ENCODE assay signal across 1 cellular context in the genomic region with DNA sequence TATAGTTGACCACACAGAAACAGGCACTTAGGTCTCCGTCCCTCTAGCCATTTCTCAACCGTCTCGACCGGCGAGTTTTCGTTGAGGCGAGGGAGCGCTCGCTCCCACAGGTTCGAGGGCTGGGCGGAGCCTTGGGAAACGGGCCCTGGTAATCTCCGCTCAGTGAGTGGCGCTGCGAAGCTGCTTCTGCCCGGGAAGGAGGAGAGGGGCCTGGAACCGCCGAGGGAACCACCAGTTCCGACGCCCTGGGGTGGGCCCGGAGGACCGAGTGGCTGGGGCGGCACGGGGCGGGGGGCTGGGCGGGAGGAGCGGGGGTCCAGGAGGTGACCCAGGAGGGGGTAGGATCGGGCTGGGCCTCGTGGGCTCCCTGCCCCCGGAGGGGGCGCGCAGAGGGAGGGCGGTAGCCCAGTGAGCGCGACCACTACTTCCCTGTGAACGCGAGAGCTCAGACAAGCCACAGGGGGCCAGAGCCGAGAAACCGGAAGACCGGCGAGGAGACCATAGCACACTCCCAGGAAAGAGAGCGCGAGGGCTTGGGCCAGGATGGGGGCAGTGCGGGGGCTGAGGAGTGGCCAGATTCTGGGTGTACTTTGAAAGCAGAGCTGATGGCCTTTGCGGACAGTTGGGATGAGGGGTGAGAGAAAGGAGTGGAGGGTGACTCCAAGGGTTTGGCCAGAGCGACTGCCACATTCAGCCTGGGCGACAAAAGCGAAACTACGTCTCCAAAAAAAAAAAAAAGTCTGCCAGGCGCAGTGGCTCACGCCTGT.
A peak's percentile ranks its signal among the peaks of the same experiment; 100 is the strongest.
TF ChIP-seq lines count a peak whose summit lies in the region.

No MANE protein-coding gene starts in this region.

TF ChIP-seq in HepG2, 621 proteins besides CTCF, POLR2A, EP300 and RAD21 (continued from another document and continues in another):
- TF ChIP-seq REPIN1 (CRISPR knock-in tag; IDR thresholded peaks at IDR 0.05; ENCODE audit: borderline replicate concordance, low read depth) (peak; percentile 42; the same call in 1 of the 2 replicates), ZNF3 (CRISPR knock-in tag; IDR thresholded peaks at IDR 0.05) (no peak; the same call in 1 of the 2 replicates), ZNF552 (CRISPR knock-in tag; IDR thresholded peaks at IDR 0.05; ENCODE audit: borderline replicate concordance) (peak; percentile 74; the same call in 1 of the 2 replicates), GTF3A (CRISPR knock-in tag; conservative IDR thresholded peaks at IDR 0.05) (no peak), PHF8 (CRISPR knock-in tag; IDR thresholded peaks at IDR 0.05) (peak; percentile 35; the same call in 1 of the 2 replicates), ZEB1 (IDR thresholded peaks at IDR 0.05; ENCODE audit: insufficient replicate concordance, low read depth) (peak; percentile 63), ZFAT (CRISPR knock-in tag; conservative IDR thresholded peaks at IDR 0.05) (no peak), SALL1 (CRISPR knock-in tag; IDR thresholded peaks at IDR 0.05) (peak; percentile 65), MATR3 (CRISPR knock-in tag; IDR thresholded peaks at IDR 0.05) (no peak), ZNF891 (CRISPR knock-in tag; IDR thresholded peaks at IDR 0.05) (peak; percentile 74; the same call in 1 of the 2 replicates), ZNF674 (CRISPR knock-in tag; IDR thresholded peaks at IDR 0.05; ENCODE audit: low read depth) (peak; percentile 64; the same call in 1 of the 2 replicates), FOSL1 (CRISPR knock-in tag; IDR thresholded peaks at IDR 0.05; ENCODE audit: borderline replicate concordance) (0 out of 2 replicates have a peak, but pooled peaks have one; percentile 4), ZNF501 (CRISPR knock-in tag; IDR thresholded peaks at IDR 0.05) (no peak; the same call in none of the 2 replicates), FOXM1 (CRISPR knock-in tag; IDR thresholded peaks at IDR 0.05) (no peak), KDM5B (CRISPR knock-in tag; IDR thresholded peaks at IDR 0.05; ENCODE audit: borderline replicate concordance) (no peak; the same call in 1 of the 2 replicates), ZNF816 (CRISPR knock-in tag; IDR thresholded peaks at IDR 0.05; ENCODE audit: borderline replicate concordance) (peak; percentile 78; the same call in 1 of the 2 replicates), TMF1 (CRISPR knock-in tag; IDR thresholded peaks at IDR 0.05; ENCODE audit: low read depth) (peak; percentile 55; the same call in 1 of the 2 replicates), EHMT2 (IDR thresholded peaks at IDR 0.05; ENCODE audit: borderline replicate concordance, low read depth, low read length) (no peak), PTBP1 (IDR thresholded peaks at IDR 0.05; ENCODE audit: low read depth, low read length, poor library complexity, severe bottlenecking) (peak; percentile 77), EEA1 (CRISPR knock-in tag; IDR thresholded peaks at IDR 0.05; ENCODE audit: borderline replicate concordance) (0 out of 2 replicates have a peak, but pooled peaks have one; percentile 44), ZSCAN22 (CRISPR knock-in tag; IDR thresholded peaks at IDR 0.05) (no peak; the same call in 1 of the 2 replicates), ZNF44 (CRISPR knock-in tag; IDR thresholded peaks at IDR 0.05) (no peak), PHB2 (IDR thresholded peaks at IDR 0.05; ENCODE audit: partially characterized antibody) (no peak), ZNF773 (CRISPR knock-in tag; IDR thresholded peaks at IDR 0.05; ENCODE audit: borderline replicate concordance) (0 out of 2 replicates have a peak, but pooled peaks have one; percentile 30), ZNF746 (CRISPR knock-in tag; IDR thresholded peaks at IDR 0.05) (no peak)
- TF ChIP-seq, protein P1, sequence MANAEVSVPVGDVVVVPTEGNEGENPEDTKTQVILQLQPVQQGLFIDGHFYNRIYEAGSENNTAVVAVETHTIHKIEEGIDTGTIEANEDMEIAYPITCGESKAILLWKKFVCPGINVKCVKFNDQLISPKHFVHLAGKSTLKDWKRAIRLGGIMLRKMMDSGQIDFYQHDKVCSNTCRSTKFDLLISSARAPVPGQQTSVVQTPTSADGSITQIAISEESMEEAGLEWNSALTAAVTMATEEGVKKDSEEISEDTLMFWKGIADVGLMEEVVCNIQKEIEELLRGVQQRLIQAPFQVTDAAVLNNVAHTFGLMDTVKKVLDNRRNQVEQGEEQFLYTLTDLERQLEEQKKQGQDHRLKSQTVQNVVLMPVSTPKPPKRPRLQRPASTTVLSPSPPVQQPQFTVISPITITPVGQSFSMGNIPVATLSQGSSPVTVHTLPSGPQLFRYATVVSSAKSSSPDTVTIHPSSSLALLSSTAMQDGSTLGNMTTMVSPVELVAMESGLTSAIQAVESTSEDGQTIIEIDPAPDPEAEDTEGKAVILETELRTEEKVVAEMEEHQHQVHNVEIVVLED (CRISPR knock-in tag; IDR thresholded peaks at IDR 0.05; ENCODE audit: borderline replicate concordance): no peak; the same call in 1 of the 2 replicates
- TF ChIP-seq, protein P2, sequence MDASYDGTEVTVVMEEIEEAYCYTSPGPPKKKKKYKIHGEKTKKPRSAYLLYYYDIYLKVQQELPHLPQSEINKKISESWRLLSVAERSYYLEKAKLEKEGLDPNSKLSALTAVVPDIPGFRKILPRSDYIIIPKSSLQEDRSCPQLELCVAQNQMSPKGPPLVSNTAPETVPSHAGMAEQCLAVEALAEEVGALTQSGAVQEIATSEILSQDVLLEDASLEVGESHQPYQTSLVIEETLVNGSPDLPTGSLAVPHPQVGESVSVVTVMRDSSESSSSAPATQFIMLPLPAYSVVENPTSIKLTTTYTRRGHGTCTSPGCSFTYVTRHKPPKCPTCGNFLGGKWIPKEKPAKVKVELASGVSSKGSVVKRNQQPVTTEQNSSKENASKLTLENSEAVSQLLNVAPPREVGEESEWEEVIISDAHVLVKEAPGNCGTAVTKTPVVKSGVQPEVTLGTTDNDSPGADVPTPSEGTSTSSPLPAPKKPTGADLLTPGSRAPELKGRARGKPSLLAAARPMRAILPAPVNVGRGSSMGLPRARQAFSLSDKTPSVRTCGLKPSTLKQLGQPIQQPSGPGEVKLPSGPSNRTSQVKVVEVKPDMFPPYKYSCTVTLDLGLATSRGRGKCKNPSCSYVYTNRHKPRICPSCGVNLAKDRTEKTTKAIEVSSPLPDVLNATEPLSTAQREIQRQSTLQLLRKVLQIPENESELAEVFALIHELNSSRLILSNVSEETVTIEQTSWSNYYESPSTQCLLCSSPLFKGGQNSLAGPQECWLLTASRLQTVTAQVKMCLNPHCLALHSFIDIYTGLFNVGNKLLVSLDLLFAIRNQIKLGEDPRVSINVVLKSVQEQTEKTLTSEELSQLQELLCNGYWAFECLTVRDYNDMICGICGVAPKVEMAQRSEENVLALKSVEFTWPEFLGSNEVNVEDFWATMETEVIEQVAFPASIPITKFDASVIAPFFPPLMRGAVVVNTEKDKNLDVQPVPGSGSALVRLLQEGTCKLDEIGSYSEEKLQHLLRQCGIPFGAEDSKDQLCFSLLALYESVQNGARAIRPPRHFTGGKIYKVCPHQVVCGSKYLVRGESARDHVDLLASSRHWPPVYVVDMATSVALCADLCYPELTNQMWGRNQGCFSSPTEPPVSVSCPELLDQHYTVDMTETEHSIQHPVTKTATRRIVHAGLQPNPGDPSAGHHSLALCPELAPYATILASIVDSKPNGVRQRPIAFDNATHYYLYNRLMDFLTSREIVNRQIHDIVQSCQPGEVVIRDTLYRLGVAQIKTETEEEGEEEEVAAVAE (CRISPR knock-in tag; IDR thresholded peaks at IDR 0.05; ENCODE audit: borderline replicate concordance): peak; percentile 29; the same call in 1 of the 2 replicates
- TF ChIP-seq, protein P3, sequence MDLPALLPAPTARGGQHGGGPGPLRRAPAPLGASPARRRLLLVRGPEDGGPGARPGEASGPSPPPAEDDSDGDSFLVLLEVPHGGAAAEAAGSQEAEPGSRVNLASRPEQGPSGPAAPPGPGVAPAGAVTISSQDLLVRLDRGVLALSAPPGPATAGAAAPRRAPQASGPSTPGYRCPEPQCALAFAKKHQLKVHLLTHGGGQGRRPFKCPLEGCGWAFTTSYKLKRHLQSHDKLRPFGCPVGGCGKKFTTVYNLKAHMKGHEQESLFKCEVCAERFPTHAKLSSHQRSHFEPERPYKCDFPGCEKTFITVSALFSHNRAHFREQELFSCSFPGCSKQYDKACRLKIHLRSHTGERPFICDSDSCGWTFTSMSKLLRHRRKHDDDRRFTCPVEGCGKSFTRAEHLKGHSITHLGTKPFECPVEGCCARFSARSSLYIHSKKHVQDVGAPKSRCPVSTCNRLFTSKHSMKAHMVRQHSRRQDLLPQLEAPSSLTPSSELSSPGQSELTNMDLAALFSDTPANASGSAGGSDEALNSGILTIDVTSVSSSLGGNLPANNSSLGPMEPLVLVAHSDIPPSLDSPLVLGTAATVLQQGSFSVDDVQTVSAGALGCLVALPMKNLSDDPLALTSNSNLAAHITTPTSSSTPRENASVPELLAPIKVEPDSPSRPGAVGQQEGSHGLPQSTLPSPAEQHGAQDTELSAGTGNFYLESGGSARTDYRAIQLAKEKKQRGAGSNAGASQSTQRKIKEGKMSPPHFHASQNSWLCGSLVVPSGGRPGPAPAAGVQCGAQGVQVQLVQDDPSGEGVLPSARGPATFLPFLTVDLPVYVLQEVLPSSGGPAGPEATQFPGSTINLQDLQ (CRISPR knock-in tag; IDR thresholded peaks at IDR 0.05): peak; percentile 37; the same call in 1 of the 2 replicates
- TF ChIP-seq, protein P4, sequence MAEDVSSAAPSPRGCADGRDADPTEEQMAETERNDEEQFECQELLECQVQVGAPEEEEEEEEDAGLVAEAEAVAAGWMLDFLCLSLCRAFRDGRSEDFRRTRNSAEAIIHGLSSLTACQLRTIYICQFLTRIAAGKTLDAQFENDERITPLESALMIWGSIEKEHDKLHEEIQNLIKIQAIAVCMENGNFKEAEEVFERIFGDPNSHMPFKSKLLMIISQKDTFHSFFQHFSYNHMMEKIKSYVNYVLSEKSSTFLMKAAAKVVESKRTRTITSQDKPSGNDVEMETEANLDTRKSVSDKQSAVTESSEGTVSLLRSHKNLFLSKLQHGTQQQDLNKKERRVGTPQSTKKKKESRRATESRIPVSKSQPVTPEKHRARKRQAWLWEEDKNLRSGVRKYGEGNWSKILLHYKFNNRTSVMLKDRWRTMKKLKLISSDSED (CRISPR knock-in tag; IDR thresholded peaks at IDR 0.05): no peak
- TF ChIP-seq, protein P5, sequence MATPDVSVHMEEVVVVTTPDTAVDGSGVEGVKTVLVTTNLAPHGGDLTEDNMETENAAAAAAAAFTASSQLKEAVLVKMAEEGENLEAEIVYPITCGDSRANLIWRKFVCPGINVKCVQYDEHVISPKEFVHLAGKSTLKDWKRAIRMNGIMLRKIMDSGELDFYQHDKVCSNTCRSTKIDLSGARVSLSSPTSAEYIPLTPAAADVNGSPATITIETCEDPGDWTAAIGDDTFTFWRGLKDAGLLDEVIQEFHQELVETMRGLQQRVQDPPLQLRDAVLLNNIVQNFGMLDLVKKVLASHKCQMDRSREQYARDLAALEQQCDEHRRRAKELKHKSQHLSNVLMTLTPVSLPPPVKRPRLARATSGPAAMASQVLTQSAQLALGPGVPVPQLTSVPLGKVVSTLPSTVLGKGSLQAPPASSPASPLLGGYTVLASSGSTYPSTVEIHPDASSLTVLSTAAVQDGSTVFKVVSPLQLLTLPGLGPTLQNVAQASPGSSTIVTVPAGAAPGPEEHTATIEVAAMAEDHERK (CRISPR knock-in tag; IDR thresholded peaks at IDR 0.05; ENCODE audit: low read depth): no peak
- TF ChIP-seq, protein P6, sequence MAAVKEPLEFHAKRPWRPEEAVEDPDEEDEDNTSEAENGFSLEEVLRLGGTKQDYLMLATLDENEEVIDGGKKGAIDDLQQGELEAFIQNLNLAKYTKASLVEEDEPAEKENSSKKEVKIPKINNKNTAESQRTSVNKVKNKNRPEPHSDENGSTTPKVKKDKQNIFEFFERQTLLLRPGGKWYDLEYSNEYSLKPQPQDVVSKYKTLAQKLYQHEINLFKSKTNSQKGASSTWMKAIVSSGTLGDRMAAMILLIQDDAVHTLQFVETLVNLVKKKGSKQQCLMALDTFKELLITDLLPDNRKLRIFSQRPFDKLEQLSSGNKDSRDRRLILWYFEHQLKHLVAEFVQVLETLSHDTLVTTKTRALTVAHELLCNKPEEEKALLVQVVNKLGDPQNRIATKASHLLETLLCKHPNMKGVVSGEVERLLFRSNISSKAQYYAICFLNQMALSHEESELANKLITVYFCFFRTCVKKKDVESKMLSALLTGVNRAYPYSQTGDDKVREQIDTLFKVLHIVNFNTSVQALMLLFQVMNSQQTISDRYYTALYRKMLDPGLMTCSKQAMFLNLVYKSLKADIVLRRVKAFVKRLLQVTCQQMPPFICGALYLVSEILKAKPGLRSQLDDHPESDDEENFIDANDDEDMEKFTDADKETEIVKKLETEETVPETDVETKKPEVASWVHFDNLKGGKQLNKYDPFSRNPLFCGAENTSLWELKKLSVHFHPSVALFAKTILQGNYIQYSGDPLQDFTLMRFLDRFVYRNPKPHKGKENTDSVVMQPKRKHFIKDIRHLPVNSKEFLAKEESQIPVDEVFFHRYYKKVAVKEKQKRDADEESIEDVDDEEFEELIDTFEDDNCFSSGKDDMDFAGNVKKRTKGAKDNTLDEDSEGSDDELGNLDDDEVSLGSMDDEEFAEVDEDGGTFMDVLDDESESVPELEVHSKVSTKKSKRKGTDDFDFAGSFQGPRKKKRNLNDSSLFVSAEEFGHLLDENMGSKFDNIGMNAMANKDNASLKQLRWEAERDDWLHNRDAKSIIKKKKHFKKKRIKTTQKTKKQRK (IDR thresholded peaks at IDR 0.05; ENCODE audit: low read length): no peak
- TF ChIP-seq, protein P7, sequence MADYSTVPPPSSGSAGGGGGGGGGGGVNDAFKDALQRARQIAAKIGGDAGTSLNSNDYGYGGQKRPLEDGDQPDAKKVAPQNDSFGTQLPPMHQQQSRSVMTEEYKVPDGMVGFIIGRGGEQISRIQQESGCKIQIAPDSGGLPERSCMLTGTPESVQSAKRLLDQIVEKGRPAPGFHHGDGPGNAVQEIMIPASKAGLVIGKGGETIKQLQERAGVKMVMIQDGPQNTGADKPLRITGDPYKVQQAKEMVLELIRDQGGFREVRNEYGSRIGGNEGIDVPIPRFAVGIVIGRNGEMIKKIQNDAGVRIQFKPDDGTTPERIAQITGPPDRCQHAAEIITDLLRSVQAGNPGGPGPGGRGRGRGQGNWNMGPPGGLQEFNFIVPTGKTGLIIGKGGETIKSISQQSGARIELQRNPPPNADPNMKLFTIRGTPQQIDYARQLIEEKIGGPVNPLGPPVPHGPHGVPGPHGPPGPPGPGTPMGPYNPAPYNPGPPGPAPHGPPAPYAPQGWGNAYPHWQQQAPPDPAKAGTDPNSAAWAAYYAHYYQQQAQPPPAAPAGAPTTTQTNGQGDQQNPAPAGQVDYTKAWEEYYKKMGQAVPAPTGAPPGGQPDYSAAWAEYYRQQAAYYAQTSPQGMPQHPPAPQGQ (CRISPR knock-in tag; IDR thresholded peaks at IDR 0.05; ENCODE audit: borderline replicate concordance): no peak
- TF ChIP-seq, protein P8, sequence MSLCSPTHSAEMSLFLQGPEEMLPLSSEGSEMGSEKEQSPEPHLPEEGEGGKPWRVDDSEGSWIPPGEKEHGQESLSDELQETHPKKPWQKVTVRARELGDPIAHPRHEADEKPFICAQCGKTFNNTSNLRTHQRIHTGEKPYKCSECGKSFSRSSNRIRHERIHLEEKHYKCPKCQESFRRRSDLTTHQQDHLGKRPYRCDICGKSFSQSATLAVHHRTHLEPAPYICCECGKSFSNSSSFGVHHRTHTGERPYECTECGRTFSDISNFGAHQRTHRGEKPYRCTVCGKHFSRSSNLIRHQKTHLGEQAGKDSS (CRISPR knock-in tag; IDR thresholded peaks at IDR 0.05; ENCODE audit: borderline replicate concordance, low read depth): peak; percentile 51; the same call in 1 of the 2 replicates
- TF ChIP-seq, protein P9, sequence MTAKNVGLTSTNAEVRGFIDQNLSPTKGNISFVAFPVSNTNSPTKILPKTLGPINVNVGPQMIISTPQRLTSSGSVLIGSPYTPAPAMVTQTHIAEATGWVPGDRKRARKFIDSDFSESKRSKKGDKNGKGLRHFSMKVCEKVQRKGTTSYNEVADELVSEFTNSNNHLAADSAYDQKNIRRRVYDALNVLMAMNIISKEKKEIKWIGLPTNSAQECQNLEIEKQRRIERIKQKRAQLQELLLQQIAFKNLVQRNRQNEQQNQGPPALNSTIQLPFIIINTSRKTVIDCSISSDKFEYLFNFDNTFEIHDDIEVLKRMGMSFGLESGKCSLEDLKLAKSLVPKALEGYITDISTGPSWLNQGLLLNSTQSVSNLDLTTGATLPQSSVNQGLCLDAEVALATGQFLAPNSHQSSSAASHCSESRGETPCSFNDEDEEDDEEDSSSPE (CRISPR knock-in tag; IDR thresholded peaks at IDR 0.05): peak; percentile 50; the same call in 1 of the 2 replicates
